Comparison of ENCODE assay signal across 14 cellular contexts in the genomic region with DNA sequence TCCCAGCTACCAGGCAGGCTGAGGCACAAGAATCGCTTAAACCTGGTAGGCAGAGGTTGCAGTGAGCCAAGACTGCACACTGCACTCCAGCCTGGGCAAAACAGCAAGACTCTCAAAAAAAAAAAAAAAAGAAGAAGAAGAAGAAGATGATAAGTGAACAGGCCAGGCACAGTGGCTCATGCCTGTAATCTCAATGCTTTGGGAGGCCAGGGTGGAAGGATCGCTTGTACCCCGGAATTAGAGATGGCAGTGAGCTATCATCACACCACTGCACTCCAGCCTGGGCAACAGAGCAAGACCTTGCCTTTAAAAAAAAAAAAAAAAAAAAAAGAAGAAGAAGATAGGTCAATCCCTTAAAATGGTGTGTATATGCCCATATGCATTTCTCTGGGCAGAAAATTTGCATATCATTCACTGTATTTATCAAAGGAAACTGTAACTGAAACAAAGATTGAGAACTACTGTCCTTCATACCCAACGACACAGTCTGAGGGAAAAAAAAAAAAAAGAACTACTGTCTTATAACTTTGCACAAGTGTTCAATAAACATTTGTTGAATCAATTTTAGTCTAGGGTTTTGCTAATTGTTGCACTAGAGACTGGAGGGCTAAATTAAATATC. TPM values are rescaled to one million over a fixed set of nuclear protein-coding genes. Genes with fewer than 3 reads are reported as not detected.
DNase-seq lines count a peak whose midpoint lies in the region; ATAC-seq and TF ChIP-seq lines count a peak whose summit lies in the region.
"Had no signal": no experiment of that assay in that cellular context is flagged by ENCODE, and none has a peak within 500 bp of the region (broad histone marks: within the 10 kb centered on the region; RNA-seq: fewer than 3 reads in every experiment).

No MANE protein-coding gene starts in this region.

- no peaks in the 10 kb centered on the region for H4K20me1 ChIP-seq in OCI-LY1 (ENCODE audit: insufficient read depth, low read length)

- H3K4me1 Mint-ChIP-seq in CD4-positive, alpha-beta memory T cell = peaks cover 24 to 49% (median 33%) of the 10 kb centered on the region in 4 donors

- H3K4me1 ChIP-seq in CD4-positive, alpha-beta memory T cell (ENCODE audit: insufficient read depth, low read length) = peaks cover 38% of the 10 kb centered on the region
- H3K4me1 ChIP-seq in OCI-LY1 (ENCODE audit: insufficient read depth, low read length, severe bottlenecking) = peaks cover 55% of the 10 kb centered on the region
- peaks cover 26% of the 10 kb centered on the region for H3K4me1 ChIP-seq in upper lobe of right lung

- no peak for DNase-seq in CD4-positive, alpha-beta memory T cell
- DNase-seq in germinal center (ENCODE audit: low spot score) (peak; percentile 60), upper lobe of right lung (no peak), NCI-H1092 treated with DMSO at 0.1 percent for 48 hours (lab: John Stamatoyannopoulos, UW) (no peak), cerebellar nuclear complex (lab: John Stamatoyannopoulos, UW) (no peak)
- DNase-seq: activated gamma-delta T cell, glutamatergic neuron, GOT3, NCI-H1417 treated with DMSO at 0.1 percent for 48 hours, T-helper 9 cell had no signal

- POLR2A ChIA-PET in CD4-positive, alpha-beta memory T cell (lab: Charles Lee; ENCODE audit: partially characterized antibody) = interaction anchor here (0.5 to 4.9 kb wide), 6 partner anchors 7 to 274 kb away, joined by 3 to 52 read pairs (median 10); a partner anchor contains a TSS

- H3K27ac ChIP-seq in CD4-positive, alpha-beta memory T cell (ENCODE audit: low read depth, low read length) = no peak overlapping the region
- peak overlapping the region; percentile 77 for H3K27ac ChIP-seq in OCI-LY1 (ENCODE audit: low read depth, low read length, poor library complexity, severe bottlenecking)
- H3K27ac ChIP-seq in upper lobe of right lung = no peak overlapping the region

- H3K9ac ChIP-seq in OCI-LY1 (ENCODE audit: low read length) = peak overlapping the region; percentile 53

- peak overlapping the region; percentile 73 for H3K4me2 ChIP-seq in OCI-LY1 (ENCODE audit: low read length)

- no peaks in the 10 kb centered on the region; the same call in 1 of the 2 replicates for H3F3A ChIP-seq in OCI-LY1 (ENCODE audit: insufficient read depth, low read length)

- no peaks in the 10 kb centered on the region for H3K27me3 Mint-ChIP-seq in CD4-positive, alpha-beta memory T cell

- H3K27ac Mint-ChIP-seq in CD4-positive, alpha-beta memory T cell = peak overlapping the region in 6 of 7 donors; percentile 42 to 77 (median 63)

- no peak overlapping the region for H3K4me3 ChIP-seq in CD4-positive, alpha-beta memory T cell (ENCODE audit: low read length in 2 of 2)
- peak overlapping the region; percentile 90 for H3K4me3 ChIP-seq in OCI-LY1 (ENCODE audit: low read depth, low read length, poor library complexity, severe bottlenecking)
- no peak overlapping the region for H3K4me3 ChIP-seq in upper lobe of right lung

- H3K36me3 Mint-ChIP-seq in CD4-positive, alpha-beta memory T cell = peaks cover 0 to 7% of the 10 kb centered on the region in 2 donors

- peaks cover 0 to 3% (median 0%) of the 10 kb centered on the region in 8 donors for H3K9me3 Mint-ChIP-seq in CD4-positive, alpha-beta memory T cell

- no peaks in the 10 kb centered on the region for H3K36me3 ChIP-seq in CD4-positive, alpha-beta memory T cell (ENCODE audit: insufficient read depth, low read length)
- H3K36me3 ChIP-seq in OCI-LY1 (ENCODE audit: insufficient read depth, low read length) = no peaks in the 10 kb centered on the region
- no peaks in the 10 kb centered on the region for H3K36me3 ChIP-seq in upper lobe of right lung

- no peaks in the 10 kb centered on the region for H3K9me3 ChIP-seq in CD4-positive, alpha-beta memory T cell (ENCODE audit: control insufficient read depth in 1 of 2, low read length in 2 of 2)
- H3K9me3 ChIP-seq in OCI-LY1 (ENCODE audit: low read length) (no peaks in the 10 kb centered on the region), upper lobe of right lung (no peaks in the 10 kb centered on the region)

- ATAC-seq in GM19035 (IDR thresholded peaks at IDR 0.05; ENCODE audit: unreplicated experiment) (peak; percentile 38), upper lobe of right lung (no peak), HG03457 (IDR thresholded peaks at IDR 0.05; ENCODE audit: unreplicated experiment) (no peak)
- ATAC-seq: sciatic nerve had no signal

- no peak overlapping the region for H2AFZ ChIP-seq in OCI-LY1 (ENCODE audit: low read length)

- CTCF ChIA-PET in CD4-positive, alpha-beta memory T cell (lab: Charles Lee; ENCODE audit: partially characterized antibody) = interaction anchor here (0.7 to 1.5 kb wide), 5 partner anchors 9 to 22 kb away, joined by 3 to 5 read pairs (median 3); no protein-coding TSS in a partner anchor

- no peak for TF ChIP-seq CTCF in OCI-LY1 (IDR thresholded peaks at IDR 0.05; ENCODE audit: low read length)
- no peak for TF ChIP-seq CTCF in upper lobe of right lung (IDR thresholded peaks at IDR 0.05)

- no peaks in the 10 kb centered on the region for H3K27me3 ChIP-seq in CD4-positive, alpha-beta memory T cell (ENCODE audit: insufficient read depth, low read length)
- H3K27me3 ChIP-seq in OCI-LY1 (ENCODE audit: insufficient read depth, low read length) (no peaks in the 10 kb centered on the region), upper lobe of right lung (no peaks in the 10 kb centered on the region)

- no peaks in the 10 kb centered on the region for H3K9me2 ChIP-seq in OCI-LY1 (ENCODE audit: low read depth, low read length)

- intact Hi-C loops in CD4-positive, alpha-beta memory T cell (cut with micrococcal nuclease) = no loop called here
- intact Hi-C loops in upper lobe of right lung (cut with DNase I) = no loop called here

- H3K79me2 ChIP-seq in OCI-LY1 (ENCODE audit: insufficient read depth, low read length) = peaks cover 67% of the 10 kb centered on the region

- peak overlapping the region in 6 of 8 donors; percentile 12 to 81 (median 44) for H3K4me3 Mint-ChIP-seq in CD4-positive, alpha-beta memory T cell

RNA-seq across cellular contexts. Expression of a gene that starts 2.3 kb away (rescaled TPM):
- 10 to 100 TPM; 62.5 to 70.6 TPM for total RNA-seq in CD4-positive, alpha-beta memory T cell
- polyA plus RNA-seq in CD4-positive, alpha-beta memory T cell = 10 to 100 TPM in 1 of 2 donors, 1 to 10 TPM in 1; 6.2 to 46.2 TPM
- total RNA-seq in upper lobe of right lung = 55.5 TPM

RNA-seq across cellular contexts. Expression of a gene that starts 42.8 kb away (rescaled TPM):
- not detected for total RNA-seq in CD4-positive, alpha-beta memory T cell
- under 1 TPM in 1 of 2 donors, not detected in 1; 0.06 TPM for polyA plus RNA-seq in CD4-positive, alpha-beta memory T cell
- 0.87 TPM for total RNA-seq in upper lobe of right lung
